1 cellular context compared by ENCODE assay signal in genomic region chr20:40470313-40471260, GRCh38.
TF ChIP-seq lines count a peak whose summit lies in the region.

No MANE protein-coding gene starts in this region.

TF ChIP-seq in SK-N-SH treated with all-trans-retinoic acid at 6 μM for 48 hours, 23 proteins besides CTCF, POLR2A, EP300 and RAD21 (continued from another document):
- TF ChIP-seq TOX (CRISPR knock-in tag; IDR thresholded peaks at IDR 0.05; ENCODE audit: borderline replicate concordance) (no peak), TCF4 (CRISPR knock-in tag; IDR thresholded peaks at IDR 0.05; ENCODE audit: borderline replicate concordance) (no peak), ZNF70 (CRISPR knock-in tag; IDR thresholded peaks at IDR 0.05) (no peak)
TF ChIP-seq in SK-N-SH treated with all-trans-retinoic acid at 6 μM for 48 hours: peak in this region for 0.
